2 cellular contexts compared by ENCODE assay signal in genomic region chr1:25700124-25700523, GRCh38.
TF ChIP-seq lines count a peak whose summit lies in the region.

No MANE protein-coding gene starts in this region.

TF ChIP-seq in IMR-90, 13 proteins besides CTCF, POLR2A, EP300 and RAD21:
- TF ChIP-seq CEBPB (IDR thresholded peaks at IDR 0.05; ENCODE audit: low read depth, low read length) (peak; percentile 60), FOS (IDR thresholded peaks at IDR 0.05; ENCODE audit: low read depth, low read length) (0 out of 2 replicates have a peak, but pooled peaks have one; percentile 12), ELK1 (IDR thresholded peaks at IDR 0.05; ENCODE audit: borderline replicate concordance, low read depth, low read length) (no peak)

TF ChIP-seq in H1, 55 proteins besides CTCF, POLR2A, EP300 and RAD21:
- no peak for TF ChIP-seq ATF3 (IDR thresholded peaks at IDR 0.05; ENCODE audit: insufficient read depth, low read depth, low read length)
- TF ChIP-seq KDM1A (IDR thresholded peaks at IDR 0.05; ENCODE audit: borderline replicate concordance, low read length): no peak
- no peak for TF ChIP-seq TEAD4 (IDR thresholded peaks at IDR 0.05; ENCODE audit: low read depth, low read length)
- TF ChIP-seq EZH2 (IDR thresholded peaks at IDR 0.05; ENCODE audit: low read depth, low read length, severe bottlenecking): no peak
- TF ChIP-seq SUZ12 (IDR thresholded peaks at IDR 0.05; ENCODE audit: low read length): no peak
- TF ChIP-seq CTBP2 (IDR thresholded peaks at IDR 0.05; ENCODE audit: borderline replicate concordance, insufficient read depth, insufficient read length, low read length): no peak
- no peak for TF ChIP-seq MAFK (IDR thresholded peaks at IDR 0.05; ENCODE audit: low read depth, low read length)
- no peak for TF ChIP-seq BRCA1 (IDR thresholded peaks at IDR 0.05; ENCODE audit: low read depth, low read length)
- TF ChIP-seq NRF1 (IDR thresholded peaks at IDR 0.05; ENCODE audit: low read depth, low read length): no peak
- TF ChIP-seq SP1 (IDR thresholded peaks at IDR 0.05; ENCODE audit: low read depth, low read length): no peak
- no peak for TF ChIP-seq RNF2 (IDR thresholded peaks at IDR 0.05; ENCODE audit: borderline replicate concordance, low read depth, low read length, missing control alignments, poor library complexity, severe bottlenecking)
- TF ChIP-seq ATF2 (IDR thresholded peaks at IDR 0.05; ENCODE audit: low read length): no peak
- TF ChIP-seq CHD2 (IDR thresholded peaks at IDR 0.05; ENCODE audit: low read length): no peak
- no peak for TF ChIP-seq EGR1 (IDR thresholded peaks at IDR 0.05; ENCODE audit: borderline replicate concordance, low read depth, low read length)
- no peak for TF ChIP-seq RXRA (IDR thresholded peaks at IDR 0.05; ENCODE audit: insufficient read depth, low read depth, low read length)
